In genomic region chr5:84403773-84404172, GRCh38 we compare ENCODE assay signal across 15 cellular contexts. TPM values are rescaled to one million over a fixed set of nuclear protein-coding genes. Genes with fewer than 3 reads are reported as not detected.
DNase-seq lines count a peak whose midpoint lies in the region; ATAC-seq and TF ChIP-seq lines count a peak whose summit lies in the region.
"Had no signal": no experiment of that assay in that cellular context is flagged by ENCODE, and none has a peak within 500 bp of the region (broad histone marks: within the 10 kb centered on the region; RNA-seq: fewer than 3 reads in every experiment).

No MANE protein-coding gene starts in this region.

- TF ChIP-seq CTCF in retinal pigment epithelial cell (conservative IDR thresholded peaks at IDR 0.05; ENCODE audit: low read depth, low read length) = no peak

- ATAC-seq in esophagus mucosa = peak; percentile 92
- ATAC-seq: sciatic nerve had no signal

- H3K4me3 ChIP-seq in SJSA1 (no peak overlapping the region), retinal pigment epithelial cell (ENCODE audit: low read length) (no peak overlapping the region)

- H3K27me3 ChIP-seq in SJSA1 (replicated peaks) = no peaks in the 10 kb centered on the region

- peaks cover 8% of the 10 kb centered on the region for H3K4me1 ChIP-seq in SJSA1 (replicated peaks)

- no peaks in the 10 kb centered on the region for H3K9me3 ChIP-seq in SJSA1 (replicated peaks)

- H3K27ac ChIP-seq in SJSA1 = no peak overlapping the region

- H3K36me3 ChIP-seq in SJSA1 = no peaks in the 10 kb centered on the region

- DNase-seq in GM04503 (ENCODE audit: low read depth) (peak; percentile 31), SJSA1 (ENCODE audit: low read depth in 1 of 2, low spot score in 2 of 2) (peak; percentile 49 to 53), retinal pigment epithelial cell (ENCODE audit: low read depth) (peak; percentile 67), NCI-H128 (lab: John Stamatoyannopoulos, UW; ENCODE audit: unreplicated experiment) (no peak), NCI-H774 (lab: John Stamatoyannopoulos, UW) (no peak), activated T-cell treated with anti-CD3 and anti-CD28 coated beads for 4 hours (no peak)
- no peak for DNase-seq in activated naive CD4-positive, alpha-beta T cell (lab: John Stamatoyannopoulos, UW)
- DNase-seq: activated CD4-positive, CD25-positive, alpha-beta regulatory T cell treated with anti-CD3 and anti-CD28 coated beads, Interleukin-2, amount 50 U/mL, for 72 hours; CD8-positive, alpha-beta memory T cell; endodermal cell; islet precursor cell; NCI-H1930; NCI-H748 treated with DMSO at 0.1 percent for 48 hours had no signal

RNA-seq across cellular contexts. Expression of gene EDIL3, which starts 19.1 kb away (rescaled TPM):
- 290 and 465 TPM in 2 replicates for total RNA-seq in SJSA1 (2014; rRNA removed; shearing (Covaris generic))
- 4.9 TPM for total RNA-seq in esophagus mucosa
- total RNA-seq: CD8-positive, alpha-beta memory T cell had no signal

Comparison
In these comparisons a context has a peak if more than half of its experiments do, and no peak if none do; other contexts are left out.
1. DNase-seq: peak in GM04503 (single experiment), SJSA1 (2 of 2) and retinal pigment epithelial cell (single experiment); none in NCI-H128 (single experiment), activated naive CD4-positive, alpha-beta T cell (0 of 4), NCI-H774 (single experiment) and activated T-cell treated with anti-CD3 and anti-CD28 coated beads for 4 hours (single experiment).
2. RNA of gene EDIL3, which starts 19.1 kb away (total RNA-seq): 290 to 465 TPM in SJSA1; 4.9 TPM in esophagus mucosa (single experiment); every median in the first group is over 10 times any median in the second.